In the genomic region with DNA sequence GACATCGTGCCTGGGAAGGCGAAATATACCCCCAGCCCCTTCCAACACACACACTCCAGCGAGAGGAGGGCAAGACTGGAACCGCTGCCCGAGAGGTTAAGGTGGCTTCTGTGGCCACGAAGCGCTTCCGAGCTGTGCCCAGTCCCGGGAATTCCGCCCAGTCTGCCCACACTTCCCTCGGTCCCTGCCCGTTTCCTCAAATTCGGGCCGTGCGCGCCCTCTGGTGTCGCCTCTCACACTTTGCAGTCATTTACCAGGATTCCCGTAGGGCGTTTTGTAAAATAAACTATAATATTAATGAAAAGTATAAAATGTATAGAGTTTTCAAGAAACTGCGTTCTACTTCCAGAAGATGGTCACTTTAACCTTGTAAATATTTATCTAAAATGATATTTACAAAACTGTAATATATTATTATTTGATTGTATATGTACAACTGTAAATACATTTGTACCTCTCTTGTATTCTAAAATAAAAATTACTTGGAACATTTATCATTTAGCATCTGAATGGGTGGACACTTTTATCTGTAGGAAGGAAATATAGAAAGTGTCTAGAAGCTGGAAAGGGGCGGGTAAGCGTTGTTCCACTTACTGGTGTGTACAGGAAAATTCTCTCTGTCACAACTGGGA, we compare ENCODE assay signal across 8 cellular contexts. TPM values are rescaled to one million over a fixed set of nuclear protein-coding genes. Genes with fewer than 3 reads are reported as not detected.
A peak's percentile ranks its signal among the peaks of the same experiment; 100 is the strongest.
DNase-seq lines count a peak whose midpoint lies in the region; ATAC-seq and TF ChIP-seq lines count a peak whose summit lies in the region.

No MANE protein-coding gene starts in this region.

- DNase-seq in HFFc6 (peak; percentile 59), NCI-H82 (lab: John Stamatoyannopoulos, UW) (peak; percentile 89), endodermal cell (peak; percentile 89), middle frontal gyrus (ENCODE audit: extremely low spot score, low spot score) (peak; percentile 85)
- DNase-seq in activated CD8-positive, alpha-beta memory T cell treated with anti-CD3 and anti-CD28 coated beads for 4 hours (ENCODE audit: low read depth in 2 of 2): peak; percentile 15 to 18

- peak overlapping the region in 2 of 11 experiments; percentile 39 to 46; a peak in 2 of 22 replicates for H3K27ac ChIP-seq in BLaER1 treated with 17β-estradiol and CSF1 and Interleukin-3, amounts not matched to agents 10 nM and 100 nM
- no peak overlapping the region for H3K27ac ChIP-seq in endodermal cell (ENCODE audit: low read depth, low read length)

- H3K4me3 Mint-ChIP-seq in HFFc6 (peak overlapping the region; percentile 84), endodermal cell (peak overlapping the region; percentile 55)
- peak overlapping the region; percentile 88 for H3K4me3 Mint-ChIP-seq in stimulated activated memory B cell treated with anti-CD40 and anti-IgM and Interleukin-4, amounts not matched to agents 10 μg/mL and 1 μg/mL and 100 μg/mL, for 72 hours

- H3K9ac ChIP-seq in BLaER1 treated with 17β-estradiol and CSF1 and Interleukin-3, amounts not matched to agents 10 nM and 100 nM: peak overlapping the region in 10 of 11 experiments; percentile 49 to 78 (median 68); a peak in 17 of 22 replicates
- no peak overlapping the region for H3K9ac ChIP-seq in endodermal cell (ENCODE audit: extremely low read depth, low read length, poor library complexity, severe bottlenecking)

- H3K27ac Mint-ChIP-seq in HFFc6 (peak overlapping the region; percentile 48; the same call in 1 of the 2 replicates), endodermal cell (no peak overlapping the region)
- H3K27ac Mint-ChIP-seq in stimulated activated memory B cell treated with anti-CD40 and anti-IgM and Interleukin-4, amounts not matched to agents 10 μg/mL and 1 μg/mL and 100 μg/mL, for 72 hours: peak overlapping the region; percentile 28

- H3K36me3 ChIP-seq in BLaER1 treated with 17β-estradiol and CSF1 and Interleukin-3, amounts not matched to agents 10 nM and 100 nM: no peaks in the 10 kb centered on the region
- no peaks in the 10 kb centered on the region for H3K36me3 ChIP-seq in endodermal cell (ENCODE audit: control insufficient read depth, insufficient read depth, low read length)

- H3K36me3 Mint-ChIP-seq in HFFc6 (ENCODE audit: low read depth): no peaks in the 10 kb centered on the region
- no peaks in the 10 kb centered on the region for H3K36me3 Mint-ChIP-seq in endodermal cell (ENCODE audit: low read depth)
- H3K36me3 Mint-ChIP-seq in stimulated activated memory B cell treated with anti-CD40 and anti-IgM and Interleukin-4, amounts not matched to agents 10 μg/mL and 1 μg/mL and 100 μg/mL, for 72 hours: no peaks in the 10 kb centered on the region

- H3K4me2 ChIP-seq in BLaER1 treated with 17β-estradiol and CSF1 and Interleukin-3, amounts not matched to agents 10 nM and 100 nM: peak overlapping the region; percentile 93 to 100 (median 100)

- H3K9me3 Mint-ChIP-seq in HFFc6: peaks cover 5% of the 10 kb centered on the region; the same call in 1 of the 2 replicates
- peaks cover 8% of the 10 kb centered on the region for H3K9me3 Mint-ChIP-seq in endodermal cell
- H3K9me3 Mint-ChIP-seq in stimulated activated memory B cell treated with anti-CD40 and anti-IgM and Interleukin-4, amounts not matched to agents 10 μg/mL and 1 μg/mL and 100 μg/mL, for 72 hours: no peaks in the 10 kb centered on the region

- no peak for ATAC-seq in stimulated activated memory B cell treated with anti-CD40 and anti-IgM and Interleukin-4, amounts not matched to agents 10 μg/mL and 1 μg/mL and 100 μg/mL, for 72 hours
- ATAC-seq in GM19467 (IDR thresholded peaks at IDR 0.05; ENCODE audit: unreplicated experiment): no peak

- H3K27me3 Mint-ChIP-seq in HFFc6 (ENCODE audit: insufficient read depth) (peaks cover 11% of the 10 kb centered on the region), endodermal cell (ENCODE audit: insufficient read depth) (peaks cover 51% of the 10 kb centered on the region)
- peaks cover 23% of the 10 kb centered on the region for H3K27me3 Mint-ChIP-seq in stimulated activated memory B cell treated with anti-CD40 and anti-IgM and Interleukin-4, amounts not matched to agents 10 μg/mL and 1 μg/mL and 100 μg/mL, for 72 hours

- H3K4me3 ChIP-seq in BLaER1 treated with 17β-estradiol and CSF1 and Interleukin-3, amounts not matched to agents 10 nM and 100 nM: peak overlapping the region; percentile 59 to 77 (median 70)
- H3K4me3 ChIP-seq in endodermal cell (ENCODE audit: low read length): peak overlapping the region; percentile 71

- TF ChIP-seq CTCF in HFFc6 (IDR thresholded peaks at IDR 0.05) (peak; percentile 89), endodermal cell (conservative IDR thresholded peaks at IDR 0.05) (peak; percentile 90)

- H3K4me1 Mint-ChIP-seq in HFFc6 (ENCODE audit: low read depth): peaks cover 8% of the 10 kb centered on the region
- H3K4me1 Mint-ChIP-seq in endodermal cell: peaks cover 2% of the 10 kb centered on the region
- peaks cover 11% of the 10 kb centered on the region for H3K4me1 Mint-ChIP-seq in stimulated activated memory B cell treated with anti-CD40 and anti-IgM and Interleukin-4, amounts not matched to agents 10 μg/mL and 1 μg/mL and 100 μg/mL, for 72 hours

- peaks cover 0 to 13% (median 9%) of the 10 kb centered on the region in 10 experiments; a peak in 15 of 20 replicates for H3K4me1 ChIP-seq in BLaER1 treated with 17β-estradiol and CSF1 and Interleukin-3, amounts not matched to agents 10 nM and 100 nM
- no peaks in the 10 kb centered on the region for H3K4me1 ChIP-seq in endodermal cell (ENCODE audit: control insufficient read depth, insufficient read depth, low read length)

- H3K27me3 ChIP-seq in BLaER1 treated with 17β-estradiol and CSF1 and Interleukin-3, amounts not matched to agents 10 nM and 100 nM: peaks cover 4 to 29% (median 17%) of the 10 kb centered on the region in 11 experiments; a peak in 18 of 22 replicates
- H3K27me3 ChIP-seq in endodermal cell (ENCODE audit: control insufficient read depth, insufficient read depth, low read length, poor library complexity, severe bottlenecking): peaks cover 43% of the 10 kb centered on the region

- H3K9me3 ChIP-seq in BLaER1 treated with 17β-estradiol and CSF1 and Interleukin-3, amounts not matched to agents 10 nM and 100 nM (replicated peaks in 1 of 11): peaks cover 0 to 11% (median 9%) of the 10 kb centered on the region in 11 experiments; a peak in 17 of 22 replicates
- peaks cover 9% of the 10 kb centered on the region for H3K9me3 ChIP-seq in endodermal cell (ENCODE audit: control insufficient read depth, low read length)

- H4K20me1 ChIP-seq in BLaER1 treated with 17β-estradiol and CSF1 and Interleukin-3, amounts not matched to agents 10 nM and 100 nM: peaks cover 0 to 13% (median 0%) of the 10 kb centered on the region in 11 experiments; a peak in 1 of 22 replicates

- WGBS in endodermal cell (ENCODE audit: insufficient coverage in 1 of 2, insufficient read length in 1 of 2), 2 experiments: 0 to 9% methylated on average over 2 to 20 of the region's 22 CpGs

RNA-seq across cellular contexts. Expression of a gene that starts 11.0 kb away (rescaled TPM):
- total RNA-seq in HFFc6 (2021; fragmentation: NEBNext Ultra II Directional; extraction: Animal tissue kit (Norgen Biotek cat#: 25700)): 10 to 100 TPM; 27.8 to 36.7 (median 33.8) TPM
- total RNA-seq in endodermal cell: 10 to 100 TPM; 47.8 to 74.0 TPM
- 37.7 TPM for polyA plus RNA-seq in endodermal cell (2013, experiment 1 of 2)
- polyA plus RNA-seq in endodermal cell (2013, experiment 2 of 2): 37.3 TPM

RNA-seq across cellular contexts. Expression of a gene that starts 18.2 kb away (rescaled TPM):
- total RNA-seq in HFFc6 (2021; fragmentation: NEBNext Ultra II Directional; extraction: Animal tissue kit (Norgen Biotek cat#: 25700)): under 1 TPM in 3 of 6 experiments, not detected in 3; 0.10 to 0.17 (median 0.12) TPM
- not detected for total RNA-seq in endodermal cell
- polyA plus RNA-seq in endodermal cell (2013, experiment 1 of 2): 5.8 TPM
- polyA plus RNA-seq in endodermal cell (2013, experiment 2 of 2): 5.3 TPM

Comparison
In these comparisons a context has a peak if more than half of its experiments do, and no peak if none do; other contexts are left out.
1. DNase-seq: peak in every context shown above with its lines; median percentile 89 in NCI-H82; 89 in endodermal cell; 85 in middle frontal gyrus; 59 in HFFc6; 16 in activated CD8-positive, alpha-beta memory T cell treated with anti-CD3 and anti-CD28 coated beads for 4 hours.